1 cellular context compared by ENCODE assay signal in the genomic region with DNA sequence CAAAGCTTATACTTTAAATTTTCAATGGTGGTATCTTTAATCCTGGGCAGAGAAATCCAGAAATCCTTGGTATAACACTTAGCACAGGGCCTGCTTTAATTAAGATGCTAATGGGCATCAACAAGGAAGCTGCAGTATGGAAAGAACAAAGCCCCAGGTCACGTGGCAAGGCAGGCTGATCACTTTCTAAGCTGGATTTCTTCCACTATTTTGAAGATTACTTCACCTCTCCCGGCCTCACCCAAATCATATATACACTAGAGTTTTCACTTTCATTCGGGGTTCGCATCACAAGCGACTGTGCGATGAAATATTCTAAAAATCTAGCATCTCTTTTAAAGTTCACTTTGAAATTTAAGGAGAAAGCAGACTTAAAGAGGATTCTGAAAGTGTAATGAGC.
TF ChIP-seq lines count a peak whose summit lies in the region.

No MANE protein-coding gene starts in this region.

TF ChIP-seq in SK-N-SH treated with all-trans-retinoic acid at 6 μM for 48 hours, 23 proteins besides CTCF, POLR2A, EP300 and RAD21 (continued from another document):
- TF ChIP-seq CSRNP3 (CRISPR knock-in tag; IDR thresholded peaks at IDR 0.05) (no peak), ZNF70 (CRISPR knock-in tag; IDR thresholded peaks at IDR 0.05) (no peak), ZNF565 (CRISPR knock-in tag; conservative IDR thresholded peaks at IDR 0.05; ENCODE audit: low read depth) (no peak), ESRRG (CRISPR knock-in tag; IDR thresholded peaks at IDR 0.05) (no peak), POU6F1 (CRISPR knock-in tag; IDR thresholded peaks at IDR 0.05; ENCODE audit: borderline replicate concordance, low read depth) (no peak), GLIS3 (CRISPR knock-in tag; IDR thresholded peaks at IDR 0.05) (no peak), TOX (CRISPR knock-in tag; IDR thresholded peaks at IDR 0.05; ENCODE audit: borderline replicate concordance) (no peak), PATZ1 (CRISPR knock-in tag; IDR thresholded peaks at IDR 0.05; ENCODE audit: borderline replicate concordance) (no peak)
